In the genomic region with DNA sequence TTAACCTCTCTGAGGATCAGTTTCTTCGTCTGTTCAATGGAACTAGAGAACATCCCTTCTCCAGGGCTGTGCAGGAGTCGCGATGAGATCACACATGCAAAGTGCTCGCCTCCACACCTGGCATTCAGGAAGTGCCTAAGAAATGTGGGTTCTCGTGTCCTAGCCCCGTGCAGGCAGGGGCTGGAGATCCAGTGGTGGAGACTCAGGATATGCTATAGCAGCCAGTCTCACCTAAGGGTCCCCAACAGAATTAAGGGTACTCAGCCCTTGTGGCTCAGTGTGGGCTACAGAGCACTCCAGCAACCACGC, we compare ENCODE assay signal across 22 cellular contexts.
"Had no signal": no experiment of that assay in that cellular context is flagged by ENCODE, and none has a peak within 500 bp of the region (broad histone marks: within the 10 kb centered on the region; RNA-seq: fewer than 3 reads in every experiment).

No MANE protein-coding gene starts in this region.

- H3K4me1 ChIP-seq: colonic mucosa, esophagus muscularis mucosa, prostate gland, right atrium auricular region, testis, tibial artery had no signal

- DNase-seq: colonic mucosa; effector CD8-positive, alpha-beta T cell; endodermal cell; foreskin melanocyte; mesenchymal stem cell; mucosa of descending colon; naive B cell; stimulated activated CD4-positive, alpha-beta T cell treated with anti-CD3 and anti-CD28 coated beads, Interleukin-12 subunit alpha, Interleukin-12 subunit beta, amount 100 ng/mL, for 4 hours; stimulated activated CD4-positive, alpha-beta T cell treated with anti-CD3 and anti-CD28 coated beads, Interleukin-1b, Interleukin-23, amount 100 ng/mL, for 48 hours; stimulated activated CD4-positive, alpha-beta T cell treated with anti-CD3 and anti-CD28 coated beads, Interleukin-4, amount 100 ng/mL, for 1 hour; stimulated activated CD8-positive, alpha-beta memory T cell treated with anti-CD3 and anti-CD28 coated beads, Interleukin-4, amount 100 ng/mL, for 48 hours; stimulated activated naive CD8-positive, alpha-beta T cell treated with anti-CD3 and anti-CD28 coated beads, Interleukin-15, Interleukin-2, amounts not matched to agents 100 U/mL and 50 U/mL, for 24 hours; substantia nigra; testis; tibial artery had no signal

- H3K9me3 ChIP-seq: colonic mucosa, esophagus muscularis mucosa, mucosa of descending colon, prostate gland, right atrium auricular region, testis, tibial artery had no signal

- H3K9ac ChIP-seq: neural progenitor cell had no signal

- H3K36me3 ChIP-seq: colonic mucosa, esophagus muscularis mucosa, neural progenitor cell, prostate gland, right atrium auricular region, tibial artery had no signal

- H3K27me3 ChIP-seq: colonic mucosa, esophagus muscularis mucosa, neural progenitor cell, right atrium auricular region, testis, tibial artery had no signal

- H3K27ac ChIP-seq: colonic mucosa, esophagus muscularis mucosa, neural progenitor cell, prostate gland, right atrium auricular region, testis, tibial artery had no signal

- H2AFZ ChIP-seq: neural progenitor cell had no signal

- H3K4me3 ChIP-seq: colonic mucosa, esophagus muscularis mucosa, mucosa of descending colon, neural progenitor cell, prostate gland, right atrium auricular region, smooth muscle cell, testis, tibial artery had no signal

- H3K4me2 ChIP-seq: neural progenitor cell, smooth muscle cell had no signal

- ATAC-seq: left lobe of liver; mucosa of descending colon; sciatic nerve; stimulated activated naive CD8-positive, alpha-beta T cell treated with anti-CD3 and anti-CD28 coated beads, Interleukin-15, Interleukin-2, amounts not matched to agents 100 U/mL and 50 U/mL, for 24 hours had no signal
